8 cellular contexts compared by ENCODE assay signal in genomic region chr19:39038098-39038497, GRCh38. TPM values are rescaled to one million over a fixed set of nuclear protein-coding genes. Genes with fewer than 3 reads are reported as not detected.
A peak's percentile ranks its signal among the peaks of the same experiment; 100 is the strongest.
DNase-seq lines count a peak whose midpoint lies in the region; ATAC-seq, FAIRE-seq and TF ChIP-seq lines count a peak whose summit lies in the region.

No MANE protein-coding gene starts in this region.

- WGBS in A549 (ENCODE audit: missing lambda C conversion rate), result 17% methylated on average over 9 of the region's 9 CpGs
- 17% methylated on average over 9 of the region's 9 CpGs for WGBS in SK-N-SH (ENCODE audit: low lambda C conversion rate)

- peak; percentile 48; the same call in 2 of the 3 replicates for TF ChIP-seq CTCF in A549 (IDR thresholded peaks at IDR 0.05)
- TF ChIP-seq CTCF in GM13977 (IDR thresholded peaks at IDR 0.05; ENCODE audit: extremely low read depth, insufficient read depth, missing control alignments), result no peak
- TF ChIP-seq CTCF in SK-N-SH (IDR thresholded peaks at IDR 0.05), result peak; percentile 39

- no peak overlapping the region for H3K4me3 ChIP-seq in A549
- H3K4me3 ChIP-seq in SK-N-SH (ENCODE audit: low read depth in 2 of 2, low read length in 1 of 2), result no peak overlapping the region
- no peak overlapping the region for H3K4me3 ChIP-seq in Karpas-422 (ENCODE audit: low read length)

- peak; percentile 82 to 99 for DNase-seq in A549 (ENCODE audit: low read depth in 1 of 2, low spot score in 1 of 2)
- peak; percentile 54 for DNase-seq in GM13977 (ENCODE audit: low spot score)
- peak; percentile 71 for DNase-seq in SK-N-SH
- DNase-seq in iPS DF 19.7 (ENCODE audit: low read depth, low spot score), result peak; percentile 57
- peak; percentile 27 for DNase-seq in urothelium cell line (ENCODE audit: low spot score)
- DNase-seq in GM12891 (ENCODE audit: insufficient read length, low spot score), result no peak
- no peak for DNase-seq in Karpas-422
- DNase-seq in NCI-H1694 treated with DMSO at 0.1 percent for 48 hours (lab: John Stamatoyannopoulos, UW), result no peak

- TF ChIP-seq RAD21 in A549 (conservative IDR thresholded peaks at IDR 0.05 in 1 of 2, IDR thresholded peaks at IDR 0.05 in 1 of 2), result peak; percentile 71 to 77
- TF ChIP-seq RAD21 in SK-N-SH (IDR thresholded peaks at IDR 0.05; ENCODE audit: low read length), result peak; percentile 50

- POLR2A ChIA-PET in A549 (lab: Yijun Ruan, JAX), result interaction anchor here (0.6 to 1.2 kb wide), 4 partner anchors 13 to 107 kb away, joined by 3 to 5 read pairs (median 4); partner anchors contain the start of genes FBXO17, MRPS12 and SARS2
- POLR2A ChIA-PET in SK-N-SH (lab: Yijun Ruan, JAX), result no interaction called here

- TF ChIP-seq POLR2A in A549 (IDR thresholded peaks at IDR 0.05; ENCODE audit: low read length) (no peak), GM12891 (IDR thresholded peaks at IDR 0.05; ENCODE audit: low read depth, low read length) (no peak)

- no peaks in the 10 kb centered on the region for H3K9me3 ChIP-seq in A549
- no peaks in the 10 kb centered on the region for H3K9me3 ChIP-seq in SK-N-SH
- no peaks in the 10 kb centered on the region for H3K9me3 ChIP-seq in Karpas-422 (ENCODE audit: low read length)

- peak; percentile 98 to 99 for ATAC-seq in A549

- no peaks in the 10 kb centered on the region for H3F3A ChIP-seq in SK-N-SH (replicated peaks; ENCODE audit: insufficient read depth)

- TF ChIP-seq EP300 in A549 (IDR thresholded peaks at IDR 0.05) (no peak), SK-N-SH (IDR thresholded peaks at IDR 0.05; ENCODE audit: borderline replicate concordance in 1 of 2, low read depth in 1 of 2, low read length in 1 of 2) (no peak)

- CTCF ChIA-PET in A549 (lab: Yijun Ruan, JAX), result interaction anchor here (0.5 to 16.9 kb wide), 24 partner anchors 10 to 630 kb away, joined by 3 to 158 read pairs (median 4); partner anchors contain the start of genes EID2B, FBXO17, MRPS12 and SARS2
- CTCF ChIA-PET in SK-N-SH (lab: Yijun Ruan, JAX), result interaction anchor here (0.5 to 3.7 kb wide), 6 partner anchors 12 to 404 kb away, joined by 3 to 26 read pairs (median 4); partner anchors contain the start of gene FBXO17

- FAIRE-seq in A549 (lab: Jason Lieb, UNC), result peak; percentile 84
- no peak for FAIRE-seq in urothelium cell line (lab: Jason Lieb, UNC)
- no peak for FAIRE-seq in GM12891 (lab: Jason Lieb, UNC)

- in situ Hi-C loops in GM13977 (cut with MboI; ENCODE audit: low pct_unique_long_range_greater_than_20kb, low sequenced_read_pairs, unreplicated experiment), result no loop called here

- H3K4me1 ChIP-seq in A549, result peaks cover 8% of the 10 kb centered on the region
- no peaks in the 10 kb centered on the region; a peak in 1 of 4 replicates for H3K4me1 ChIP-seq in SK-N-SH (ENCODE audit: control insufficient read depth in 1 of 2, insufficient read depth in 2 of 2, low read depth in 1 of 2, low read length in 1 of 2)
- no peaks in the 10 kb centered on the region for H3K4me1 ChIP-seq in Karpas-422 (ENCODE audit: low read length)

- H3K79me2 ChIP-seq in SK-N-SH (ENCODE audit: insufficient read depth) (no peaks in the 10 kb centered on the region), Karpas-422 (ENCODE audit: low read length) (no peaks in the 10 kb centered on the region)

- H3K27me3 ChIP-seq in SK-N-SH (ENCODE audit: insufficient read depth) (no peaks in the 10 kb centered on the region), Karpas-422 (ENCODE audit: low read length) (no peaks in the 10 kb centered on the region)

- H4K20me1 ChIP-seq in SK-N-SH (ENCODE audit: insufficient read depth) (no peaks in the 10 kb centered on the region), Karpas-422 (ENCODE audit: insufficient read depth, low read depth, low read length) (no peaks in the 10 kb centered on the region)

- H3K4me2 ChIP-seq in A549, result peak overlapping the region; percentile 69
- no peak overlapping the region for H3K4me2 ChIP-seq in SK-N-SH
- no peak overlapping the region for H3K4me2 ChIP-seq in Karpas-422 (ENCODE audit: low read depth, low read length, poor library complexity, severe bottlenecking)

- H3K36me3 ChIP-seq in SK-N-SH (replicated peaks in 1 of 2; ENCODE audit: control insufficient read depth in 1 of 2, insufficient read depth in 2 of 2, low read length in 1 of 2) (no peaks in the 10 kb centered on the region), Karpas-422 (ENCODE audit: insufficient read depth, low read length) (no peaks in the 10 kb centered on the region)

- no peaks in the 10 kb centered on the region for H3K9me2 ChIP-seq in SK-N-SH
- H3K9me2 ChIP-seq in Karpas-422 (replicated peaks; ENCODE audit: insufficient read depth, low read length), result no peaks in the 10 kb centered on the region

- H2AFZ ChIP-seq in SK-N-SH (ENCODE audit: low read depth) (peak overlapping the region; percentile 56), Karpas-422 (ENCODE audit: low read length) (no peak overlapping the region)

- H3K9ac ChIP-seq in SK-N-SH (no peak overlapping the region), Karpas-422 (ENCODE audit: low read length) (no peak overlapping the region)

- peak overlapping the region in 1 of 2 experiments; percentile 38; a peak in 1 of 6 replicates for H3K27ac ChIP-seq in A549
- H3K27ac ChIP-seq in SK-N-SH (ENCODE audit: low read depth in 2 of 2, low read length in 1 of 2), result no peak overlapping the region
- no peak overlapping the region for H3K27ac ChIP-seq in Karpas-422 (ENCODE audit: low read length)

TF ChIP-seq in A549, 52 proteins besides CTCF, POLR2A, EP300 and RAD21 (continues in another document):
- peak; percentile 67 for TF ChIP-seq SMC3 (IDR thresholded peaks at IDR 0.05)

TF ChIP-seq in SK-N-SH, 30 proteins besides CTCF, POLR2A, EP300 and RAD21:
- peak; percentile 45 for TF ChIP-seq SMC3 (IDR thresholded peaks at IDR 0.05; ENCODE audit: low read depth, low read length)
- no peak for TF ChIP-seq NRF1 (IDR thresholded peaks at IDR 0.05; ENCODE audit: low read depth, low read length)

TF ChIP-seq in GM12891, 5 proteins besides CTCF, POLR2A, EP300 and RAD21:
- no peak for TF ChIP-seq TAF1 (IDR thresholded peaks at IDR 0.05; ENCODE audit: low read depth, low read length)
- TF ChIP-seq POLR2AphosphoS5 (IDR thresholded peaks at IDR 0.05; ENCODE audit: low read depth, low read length), result no peak
- TF ChIP-seq POU2F2 (IDR thresholded peaks at IDR 0.05; ENCODE audit: low read depth, low read length), result no peak
- no peak for TF ChIP-seq SPI1 (IDR thresholded peaks at IDR 0.05; ENCODE audit: low read depth, low read length)
- TF ChIP-seq PAX5 (IDR thresholded peaks at IDR 0.05; ENCODE audit: insufficient read depth, low read length, severe bottlenecking), result no peak

RNA-seq across cellular contexts. Expression of gene FBXO27, which starts 5.7 kb away (rescaled TPM):
- polyA plus RNA-seq in A549 (2011; rRNA removed), result 13.4 and 15.2 TPM in 2 replicates
- 13.6 and 15.7 TPM in 2 replicates for polyA plus RNA-seq in A549 (2012; cell fraction: cytosol; rRNA removed)
- polyA plus RNA-seq in A549 (2012; cell fraction: nucleus; rRNA removed), result 8.4 and 11.9 TPM in 2 replicates
- 12.5 to 17.5 TPM (median 14.2 TPM) in 3 replicates for polyA plus RNA-seq in A549 (2017; fragmentation: RNase III; extraction: RNeasy Plus Mini Kit Qiagen cat#74134 plus additional on column Dnase treatment)
- polyA minus RNA-seq in A549 (2011; rRNA and poly(A)+ RNA removed), result 24.7 and 26.9 TPM in 2 replicates
- polyA plus RNA-seq in SK-N-SH (2012; rRNA removed), result 5.0 and 5.8 TPM in 2 replicates
- polyA plus RNA-seq in SK-N-SH (2012; cell fraction: cytosol; rRNA removed), result 4.3 and 4.5 TPM in 2 replicates
- polyA plus RNA-seq in SK-N-SH (2012; cell fraction: nucleus; rRNA removed), result 3.2 and 7.6 TPM in 2 replicates
- 0.35 TPM for polyA plus RNA-seq in GM12891 (2012; ENCODE audit: low read depth, missing spikeins)
- total RNA-seq in Karpas-422 (2014; rRNA removed; shearing (Covaris generic); ENCODE audit: low replicate concordance), result not detected in 2 replicates

RNA-seq across cellular contexts. Expression of gene ACP7, which starts 46.1 kb away (rescaled TPM):
- polyA plus RNA-seq in A549 (2011; rRNA removed), result 0.06 and 0.08 TPM in 2 replicates
- polyA plus RNA-seq in A549 (2012; cell fraction: cytosol; rRNA removed), result 0.05 and 0.08 TPM in 2 replicates
- 0.07 TPM in 1 of 2 replicates, not detected in the other for polyA plus RNA-seq in A549 (2012; cell fraction: nucleus; rRNA removed)
- polyA plus RNA-seq in A549 (2017; fragmentation: RNase III; extraction: RNeasy Plus Mini Kit Qiagen cat#74134 plus additional on column Dnase treatment), result 0.25 to 0.44 TPM (median 0.28 TPM) in 3 replicates
- 0.41 TPM in 1 of 2 replicates, not detected in the other for polyA minus RNA-seq in A549 (2011; rRNA and poly(A)+ RNA removed)
- 0.24 and 0.36 TPM in 2 replicates for polyA plus RNA-seq in SK-N-SH (2012; rRNA removed)
- 0.13 and 0.31 TPM in 2 replicates for polyA plus RNA-seq in SK-N-SH (2012; cell fraction: cytosol; rRNA removed)
- 0.41 and 0.45 TPM in 2 replicates for polyA plus RNA-seq in SK-N-SH (2012; cell fraction: nucleus; rRNA removed)
- polyA plus RNA-seq in GM12891 (2012; ENCODE audit: low read depth, missing spikeins), result not detected
- not detected in 2 replicates for total RNA-seq in Karpas-422 (2014; rRNA removed; shearing (Covaris generic); ENCODE audit: low replicate concordance)

Comparison
In these comparisons a context has a peak if more than half of its experiments do, and no peak if none do; other contexts are left out.
1. DNase-seq: peak in A549 (2 of 2), GM13977 (single experiment), SK-N-SH (single experiment), iPS DF 19.7 (single experiment) and urothelium cell line (single experiment); none in GM12891 (single experiment), Karpas-422 (single experiment) and NCI-H1694 treated with DMSO at 0.1 percent for 48 hours (single experiment).
2. Of the 12 proteins assayed by ChIP-seq in both A549 and SK-N-SH: peak only in A549: none; only in SK-N-SH: none; in both: CTCF, RAD21 and SMC3; in neither: 9.